Comparison of ENCODE assay signal across 8 cellular contexts in the genomic region with DNA sequence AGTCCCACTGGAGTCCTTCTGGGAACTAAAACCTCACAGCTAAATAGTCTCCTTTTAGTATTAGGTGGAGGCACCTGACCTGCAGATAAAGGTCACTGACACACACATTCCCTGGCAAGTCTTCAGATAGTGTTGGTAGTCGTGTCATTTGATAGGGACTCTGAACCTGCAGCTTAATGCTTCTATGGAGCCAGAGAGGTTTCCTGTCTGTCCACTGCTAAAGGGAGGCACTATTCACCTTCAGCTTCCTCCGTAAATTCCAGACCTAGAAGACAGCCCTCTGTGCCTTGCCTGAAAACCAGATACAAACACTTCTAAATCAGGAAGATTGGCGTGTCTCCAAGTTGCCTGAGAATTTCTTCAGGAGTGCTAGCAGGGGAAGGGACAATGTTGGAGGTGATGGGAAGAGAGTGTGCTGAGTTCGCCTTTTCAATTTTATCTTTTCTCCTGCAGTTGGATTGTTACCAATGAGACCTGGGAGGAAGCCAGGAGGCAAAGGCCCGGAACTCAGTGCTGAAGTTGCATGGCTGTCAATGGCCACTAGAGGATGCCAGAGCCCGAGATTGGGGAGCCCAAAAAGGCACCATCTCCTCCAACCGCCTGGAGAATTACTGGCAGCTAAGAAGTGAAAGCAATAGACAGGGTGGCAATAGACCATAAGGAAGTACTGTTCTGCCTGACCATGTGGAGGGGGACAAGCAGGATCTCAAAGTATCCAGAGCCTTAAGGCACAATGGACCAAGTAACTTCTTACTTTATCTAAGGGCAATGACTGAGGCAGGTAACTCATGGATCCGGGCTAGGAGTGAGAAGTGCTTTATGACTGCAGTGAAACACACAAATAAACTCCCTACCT.
DNase-seq lines count a peak whose midpoint lies in the region; ATAC-seq and TF ChIP-seq lines count a peak whose summit lies in the region.

No MANE protein-coding gene starts in this region.

- no peak for TF ChIP-seq POLR2A in testis (IDR thresholded peaks at IDR 0.05)

- H3K79me2 ChIP-seq in DND-41 (ENCODE audit: insufficient read depth, low read length) (no peaks in the 10 kb centered on the region), PC-9 (ENCODE audit: low read depth) (no peaks in the 10 kb centered on the region)

- BruUV-seq in PC-9 (replicated peaks; lab: Mats Ljungman, UMichigan): no TSS peak

- TF ChIP-seq CTCF in DND-41 (IDR thresholded peaks at IDR 0.05; ENCODE audit: borderline replicate concordance, extremely low read depth, low read length, poor library complexity, severe bottlenecking): peak; percentile 94
- peak; percentile 90 for TF ChIP-seq CTCF in PC-9 (conservative IDR thresholded peaks at IDR 0.05)
- TF ChIP-seq CTCF in testis (IDR thresholded peaks at IDR 0.05): peak; percentile 57 to 78 (median 70)

- H3K4me1 Mint-ChIP-seq in activated T-cell treated with anti-CD3 and anti-CD28 coated beads, Interleukin-2, amount 50 U/mL, for 4 hours (ENCODE audit: low read depth): peaks cover 5% of the 10 kb centered on the region

- H3K36me3 ChIP-seq in DND-41 (ENCODE audit: insufficient read depth, low read length): no peaks in the 10 kb centered on the region
- H3K36me3 ChIP-seq in PC-9 (ENCODE audit: low read depth): no peaks in the 10 kb centered on the region
- H3K36me3 ChIP-seq in testis (ENCODE audit: low read depth, missing control alignments): no peaks in the 10 kb centered on the region

- H3K36me3 Mint-ChIP-seq in activated T-cell treated with anti-CD3 and anti-CD28 coated beads, Interleukin-2, amount 50 U/mL, for 4 hours (ENCODE audit: insufficient read depth): no peaks in the 10 kb centered on the region

- DNase-seq in DND-41 (peak; percentile 71), KBM-7 (peak; percentile 84), PC-9 (peak; percentile 56 to 69), fibroblast of peridontal ligament (ENCODE audit: extremely low read depth) (peak; percentile 75), non-pigmented ciliary epithelial cell (ENCODE audit: low read depth) (peak; percentile 17), testis (peak; percentile 72)
- peak; percentile 45 for DNase-seq in activated T-cell treated with anti-CD3 and anti-CD28 coated beads, Interleukin-2, amount 50 U/mL, for 4 hours

- no peaks in the 10 kb centered on the region for H3K9me2 ChIP-seq in PC-9 (ENCODE audit: insufficient read depth)

- H3K27ac ChIP-seq in DND-41 (ENCODE audit: low read length) (no peak overlapping the region), PC-9 (no peak overlapping the region), testis (no peak overlapping the region)

- CTCF ChIA-PET in PC-9 (lab: Charles Lee): interaction anchor here (0.6 to 1.0 kb wide), 2 partner anchors 285 to 999 kb away, joined by 3 read pairs; no protein-coding TSS in a partner anchor

- peak; percentile 93 for ATAC-seq in DND-41 (ENCODE audit: insufficient read depth, low read depth)
- peak; percentile 97 for ATAC-seq in GM21619 (IDR thresholded peaks at IDR 0.05; ENCODE audit: unreplicated experiment)
- ATAC-seq in activated T-cell treated with anti-CD3 and anti-CD28 coated beads, Interleukin-2, amount 50 U/mL, for 4 hours: peak; percentile 85 to 95

- H3K4me3 ChIP-seq in DND-41 (ENCODE audit: low read depth in 1 of 2, low read length in 2 of 2) (no peak overlapping the region), PC-9 (no peak overlapping the region), testis (no peak overlapping the region)

- H3K4me2 ChIP-seq in DND-41 (ENCODE audit: insufficient read depth, low read length) (peak overlapping the region; percentile 47; the same call in 1 of the 2 replicates), PC-9 (peak overlapping the region; percentile 40; the same call in 1 of the 2 replicates)

- H3K4me3 Mint-ChIP-seq in activated T-cell treated with anti-CD3 and anti-CD28 coated beads, Interleukin-2, amount 50 U/mL, for 4 hours: no peak overlapping the region

- intact Hi-C loops in PC-9 (cut with micrococcal nuclease; ENCODE audit: unreplicated experiment): loop anchor here (1.0 to 5.0 kb wide), 6 partner anchors 82 to 1615 kb away; a partner anchor contains a TSS
- intact Hi-C loops in testis (cut with DNase I; ENCODE audit: low total_unique reads): no loop called here

- H3F3A ChIP-seq in PC-9 (ENCODE audit: insufficient read depth, low read depth): no peaks in the 10 kb centered on the region

- H3K9me3 ChIP-seq in DND-41 (ENCODE audit: insufficient read depth, low read length, severe bottlenecking) (no peaks in the 10 kb centered on the region), PC-9 (ENCODE audit: insufficient read depth, low read depth) (no peaks in the 10 kb centered on the region), testis (no peaks in the 10 kb centered on the region)

- peaks cover 4% of the 10 kb centered on the region for H3K27me3 Mint-ChIP-seq in activated T-cell treated with anti-CD3 and anti-CD28 coated beads, Interleukin-2, amount 50 U/mL, for 4 hours (ENCODE audit: low read depth)

- POLR2A ChIA-PET in PC-9 (lab: Charles Lee; ENCODE audit: unreplicated experiment): interaction anchor here (0.6 kb wide), 2 partner anchors 368 to 1220 kb away, joined by 4 to 6 read pairs; no protein-coding TSS in a partner anchor

- in situ Hi-C loops in KBM-7 (cut with MboI; ENCODE audit: low pct_unique_long_range_greater_than_20kb, low sequenced_read_pairs): no loop called here

- peaks cover 7% of the 10 kb centered on the region for H3K4me1 ChIP-seq in DND-41 (ENCODE audit: insufficient read depth, low read length)
- no peaks in the 10 kb centered on the region for H3K4me1 ChIP-seq in PC-9 (replicated peaks; ENCODE audit: insufficient read depth)
- H3K4me1 ChIP-seq in testis: no peaks in the 10 kb centered on the region

- no peaks in the 10 kb centered on the region for H3K27me3 ChIP-seq in DND-41 (ENCODE audit: insufficient read depth, low read length, poor library complexity)
- H3K27me3 ChIP-seq in PC-9 (ENCODE audit: insufficient read depth, low read depth): no peaks in the 10 kb centered on the region
- no peaks in the 10 kb centered on the region for H3K27me3 ChIP-seq in testis

- WGBS in testis, 2 donors: 43 to 49% methylated on average over 8 of the region's 8 CpGs

- H3K9me3 Mint-ChIP-seq in activated T-cell treated with anti-CD3 and anti-CD28 coated beads, Interleukin-2, amount 50 U/mL, for 4 hours: no peaks in the 10 kb centered on the region

- H3K9ac ChIP-seq in DND-41 (ENCODE audit: low read depth, low read length): no peak overlapping the region

- no peaks in the 10 kb centered on the region for H4K20me1 ChIP-seq in DND-41 (ENCODE audit: insufficient read depth, low read length)
- H4K20me1 ChIP-seq in PC-9 (ENCODE audit: insufficient read depth): no peaks in the 10 kb centered on the region

- peak overlapping the region; percentile 77 for H2AFZ ChIP-seq in DND-41 (ENCODE audit: low read depth, low read length)
- H2AFZ ChIP-seq in PC-9: peak overlapping the region; percentile 9; the same call in 1 of the 2 replicates

Comparison
In these comparisons a context has a peak if more than half of its experiments do, and no peak if none do; other contexts are left out.
1. DNase-seq: peak in every context shown above with its lines; median percentile 84 in KBM-7; 75 in fibroblast of peridontal ligament; 72 in testis; 71 in DND-41; 62 in PC-9; 45 in activated T-cell treated with anti-CD3 and anti-CD28 coated beads, Interleukin-2, amount 50 U/mL, for 4 hours; 17 in non-pigmented ciliary epithelial cell.